1 cellular context compared by ENCODE assay signal in the genomic region with DNA sequence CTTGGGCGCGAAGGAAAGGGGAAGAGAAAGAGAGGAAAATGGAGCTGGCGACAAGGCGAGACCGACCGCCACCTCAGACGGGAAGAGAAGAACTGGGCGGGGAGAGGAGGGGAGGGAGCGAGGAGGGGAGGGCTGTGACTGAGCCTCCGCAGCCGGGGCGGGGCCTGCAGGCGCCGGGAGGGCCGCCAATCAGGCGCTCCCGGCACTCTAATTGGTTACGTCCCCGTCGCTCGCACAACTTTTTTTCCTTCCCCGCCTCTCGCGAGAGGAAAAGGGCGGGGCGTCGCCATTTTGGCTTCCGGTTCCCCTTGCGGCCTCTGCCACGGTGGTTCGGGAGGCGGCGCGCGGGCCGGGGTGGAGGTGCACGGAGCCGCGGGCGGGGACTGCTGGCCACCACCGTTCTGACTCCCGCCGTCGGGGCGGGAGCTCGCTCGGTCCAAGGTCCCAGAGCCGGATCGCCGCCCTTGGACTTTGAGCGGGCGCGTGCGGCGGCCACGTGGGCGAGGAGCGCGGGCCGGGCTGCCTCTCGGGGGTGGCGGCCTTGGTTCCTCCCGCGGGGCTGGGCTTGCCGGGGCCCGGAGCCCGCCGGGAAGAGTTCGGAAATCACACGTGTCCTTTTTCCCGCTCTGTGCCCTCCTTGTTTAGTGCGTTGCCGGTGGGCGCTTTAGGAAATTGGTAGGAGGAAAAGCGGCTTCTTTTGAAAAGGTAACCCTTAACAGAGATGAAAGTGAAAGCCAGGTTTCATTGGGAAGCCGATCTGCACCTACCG.
A peak's percentile ranks its signal among the peaks of the same experiment; 100 is the strongest.
TF ChIP-seq lines count a peak whose summit lies in the region.

Gene GDI2 (minus strand): TSS at position 94 of the 769 bp plus-strand sequence. CDS start 176 bp downstream, outside the sequence.

TF ChIP-seq in K562, 482 proteins besides CTCF, POLR2A, EP300 and RAD21 (continued from another document):
- TF ChIP-seq ZNF407 (IDR thresholded peaks at IDR 0.05; ENCODE audit: low read depth) (no peak), ZNF79 (CRISPR knock-in tag; IDR thresholded peaks at IDR 0.05; ENCODE audit: low read depth) (no peak), ZKSCAN3 (CRISPR knock-in tag; IDR thresholded peaks at IDR 0.05) (no peak), ZC3H4 (CRISPR knock-in tag; IDR thresholded peaks at IDR 0.05; ENCODE audit: borderline replicate concordance) (no peak), RREB1 (CRISPR knock-in tag; IDR thresholded peaks at IDR 0.05) (0 out of 2 replicates have a peak, but pooled peaks have one; percentile 26), NR2C1 (IDR thresholded peaks at IDR 0.05) (no peak), NR2C1 (tag; IDR thresholded peaks at IDR 0.05) (no peak), ZNF274 (IDR thresholded peaks at IDR 0.05; ENCODE audit: borderline replicate concordance, low read depth, low read length) (no peak), ZNF175 (CRISPR knock-in tag; IDR thresholded peaks at IDR 0.05; ENCODE audit: low read depth) (peak; percentile 71; the same call in 1 of the 2 replicates), ZNF511 (CRISPR knock-in tag; IDR thresholded peaks at IDR 0.05) (peak; percentile 98), ZNF780A (CRISPR knock-in tag; IDR thresholded peaks at IDR 0.05) (no peak)
- TF ChIP-seq, protein P1, sequence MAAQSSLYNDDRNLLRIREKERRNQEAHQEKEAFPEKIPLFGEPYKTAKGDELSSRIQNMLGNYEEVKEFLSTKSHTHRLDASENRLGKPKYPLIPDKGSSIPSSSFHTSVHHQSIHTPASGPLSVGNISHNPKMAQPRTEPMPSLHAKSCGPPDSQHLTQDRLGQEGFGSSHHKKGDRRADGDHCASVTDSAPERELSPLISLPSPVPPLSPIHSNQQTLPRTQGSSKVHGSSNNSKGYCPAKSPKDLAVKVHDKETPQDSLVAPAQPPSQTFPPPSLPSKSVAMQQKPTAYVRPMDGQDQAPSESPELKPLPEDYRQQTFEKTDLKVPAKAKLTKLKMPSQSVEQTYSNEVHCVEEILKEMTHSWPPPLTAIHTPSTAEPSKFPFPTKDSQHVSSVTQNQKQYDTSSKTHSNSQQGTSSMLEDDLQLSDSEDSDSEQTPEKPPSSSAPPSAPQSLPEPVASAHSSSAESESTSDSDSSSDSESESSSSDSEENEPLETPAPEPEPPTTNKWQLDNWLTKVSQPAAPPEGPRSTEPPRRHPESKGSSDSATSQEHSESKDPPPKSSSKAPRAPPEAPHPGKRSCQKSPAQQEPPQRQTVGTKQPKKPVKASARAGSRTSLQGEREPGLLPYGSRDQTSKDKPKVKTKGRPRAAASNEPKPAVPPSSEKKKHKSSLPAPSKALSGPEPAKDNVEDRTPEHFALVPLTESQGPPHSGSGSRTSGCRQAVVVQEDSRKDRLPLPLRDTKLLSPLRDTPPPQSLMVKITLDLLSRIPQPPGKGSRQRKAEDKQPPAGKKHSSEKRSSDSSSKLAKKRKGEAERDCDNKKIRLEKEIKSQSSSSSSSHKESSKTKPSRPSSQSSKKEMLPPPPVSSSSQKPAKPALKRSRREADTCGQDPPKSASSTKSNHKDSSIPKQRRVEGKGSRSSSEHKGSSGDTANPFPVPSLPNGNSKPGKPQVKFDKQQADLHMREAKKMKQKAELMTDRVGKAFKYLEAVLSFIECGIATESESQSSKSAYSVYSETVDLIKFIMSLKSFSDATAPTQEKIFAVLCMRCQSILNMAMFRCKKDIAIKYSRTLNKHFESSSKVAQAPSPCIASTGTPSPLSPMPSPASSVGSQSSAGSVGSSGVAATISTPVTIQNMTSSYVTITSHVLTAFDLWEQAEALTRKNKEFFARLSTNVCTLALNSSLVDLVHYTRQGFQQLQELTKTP (IDR thresholded peaks at IDR 0.05; ENCODE audit: low read depth in 1 of 2, partially characterized antibody in 2 of 2): no peak
- TF ChIP-seq, protein P2, sequence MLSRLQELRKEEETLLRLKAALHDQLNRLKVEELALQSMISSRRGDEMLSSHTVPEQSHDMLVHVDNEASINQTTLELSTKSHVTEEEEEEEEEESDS (CRISPR knock-in tag; IDR thresholded peaks at IDR 0.05): no peak
